Comparison of ENCODE assay signal across 8 cellular contexts in genomic region chr1:202805886-202806511, GRCh38. TPM values are rescaled to one million over a fixed set of nuclear protein-coding genes. Genes with fewer than 3 reads are reported as not detected.
DNase-seq lines count a peak whose midpoint lies in the region; ATAC-seq and TF ChIP-seq lines count a peak whose summit lies in the region.

No MANE protein-coding gene starts in this region.

- H3K36me3 ChIP-seq in esophagus muscularis mucosa = no peaks in the 10 kb centered on the region
- H3K36me3 ChIP-seq in parathyroid adenoma (ENCODE audit: control insufficient read depth, insufficient read depth, low read length) = no peaks in the 10 kb centered on the region

- H2AFZ ChIP-seq in parathyroid adenoma = no peak overlapping the region

- H3K79me2 ChIP-seq in parathyroid adenoma = peaks cover 12% of the 10 kb centered on the region

- peak; percentile 45 for DNase-seq in activated CD4-positive, alpha-beta T cell treated with anti-CD3 and anti-CD28 coated beads for 48 hours
- DNase-seq in activated CD4-positive, alpha-beta T cell treated with anti-CD3 and anti-CD28 coated beads, Interleukin-2, amount 50 U/mL, for 4 hours = no peak
- DNase-seq in T-helper 17 cell = no peak
- DNase-seq in esophagus muscularis mucosa (ENCODE audit: extremely low spot score) = no peak
- no peak for DNase-seq in NCI-H2081 treated with DMSO at 0.1 percent for 48 hours (lab: John Stamatoyannopoulos, UW)

- TF ChIP-seq CTCF in esophagus muscularis mucosa (IDR thresholded peaks at IDR 0.05) (no peak), parathyroid adenoma (IDR thresholded peaks at IDR 0.05) (no peak)

- no peak overlapping the region for H3K9ac ChIP-seq in parathyroid adenoma

- H3K4me1 ChIP-seq in esophagus muscularis mucosa (peaks cover 14 to 63% (median 58%) of the 10 kb centered on the region in 4 donors), parathyroid adenoma (peaks cover 7% of the 10 kb centered on the region)

- WGBS in esophagus muscularis mucosa = 23% methylated on average over 3 of the region's 3 CpGs

- H3K27me3 ChIP-seq in esophagus muscularis mucosa = no peaks in the 10 kb centered on the region
- H3K27me3 ChIP-seq in parathyroid adenoma (ENCODE audit: control insufficient read depth, insufficient read depth, low read length) = no peaks in the 10 kb centered on the region

- H3K4me3 ChIP-seq in esophagus muscularis mucosa (peak overlapping the region; percentile 92 to 98 (median 98)), parathyroid adenoma (ENCODE audit: low read depth, low read length) (peak overlapping the region; percentile 91)

- TF ChIP-seq EP300 in esophagus muscularis mucosa (IDR thresholded peaks at IDR 0.05) = no peak

- no peaks in the 10 kb centered on the region for H3K27me3 Mint-ChIP-seq in T-helper 17 cell

- peak overlapping the region; percentile 85 to 90 (median 90) for H3K27ac ChIP-seq in esophagus muscularis mucosa (replicated peaks in 1 of 4)
- no peak overlapping the region for H3K27ac ChIP-seq in parathyroid adenoma

- peaks cover 31% of the 10 kb centered on the region for H3K4me1 Mint-ChIP-seq in T-helper 17 cell

- H3K4me2 ChIP-seq in parathyroid adenoma (ENCODE audit: low read length) = peak overlapping the region; percentile 81

- ATAC-seq in T-helper 17 cell = no peak
- ATAC-seq in HG02610 (IDR thresholded peaks at IDR 0.05; ENCODE audit: unreplicated experiment) = no peak
- no peak for ATAC-seq in HG03139 (IDR thresholded peaks at IDR 0.05; ENCODE audit: unreplicated experiment)

- TF ChIP-seq POLR2A in esophagus muscularis mucosa (IDR thresholded peaks at IDR 0.05; ENCODE audit: low read depth) = no peak

- H3K4me3 Mint-ChIP-seq in T-helper 17 cell = peak overlapping the region; percentile 88

- intact Hi-C loops in esophagus muscularis mucosa (cut with DNase I) = no loop called here

- H3K9me3 ChIP-seq in T-helper 17 cell (ENCODE audit: control insufficient read depth, low read length, poor library complexity, severe bottlenecking) (no peaks in the 10 kb centered on the region), esophagus muscularis mucosa (no peaks in the 10 kb centered on the region), parathyroid adenoma (ENCODE audit: control insufficient read depth, low read length) (no peaks in the 10 kb centered on the region)

- no peaks in the 10 kb centered on the region for H3K36me3 Mint-ChIP-seq in T-helper 17 cell (ENCODE audit: low read depth)

- H3K27ac Mint-ChIP-seq in T-helper 17 cell = peak overlapping the region; percentile 88

RNA-seq across cellular contexts. Expression of gene KDM5B, which starts 2.2 kb away (rescaled TPM):
- total RNA-seq in T-helper 17 cell (10 to 100 TPM; 64.2 to 76.2 TPM), esophagus muscularis mucosa (10 to 100 TPM; 21.4 to 34.9 (median 31.8) TPM)

RNA-seq across cellular contexts. Expression of gene PCAT6, which starts 4.8 kb away (rescaled TPM):
- total RNA-seq in T-helper 17 cell = under 1 TPM in 1 of 2 donors, not detected in 1; 0.97 TPM
- not detected for total RNA-seq in esophagus muscularis mucosa
